In the genomic region with DNA sequence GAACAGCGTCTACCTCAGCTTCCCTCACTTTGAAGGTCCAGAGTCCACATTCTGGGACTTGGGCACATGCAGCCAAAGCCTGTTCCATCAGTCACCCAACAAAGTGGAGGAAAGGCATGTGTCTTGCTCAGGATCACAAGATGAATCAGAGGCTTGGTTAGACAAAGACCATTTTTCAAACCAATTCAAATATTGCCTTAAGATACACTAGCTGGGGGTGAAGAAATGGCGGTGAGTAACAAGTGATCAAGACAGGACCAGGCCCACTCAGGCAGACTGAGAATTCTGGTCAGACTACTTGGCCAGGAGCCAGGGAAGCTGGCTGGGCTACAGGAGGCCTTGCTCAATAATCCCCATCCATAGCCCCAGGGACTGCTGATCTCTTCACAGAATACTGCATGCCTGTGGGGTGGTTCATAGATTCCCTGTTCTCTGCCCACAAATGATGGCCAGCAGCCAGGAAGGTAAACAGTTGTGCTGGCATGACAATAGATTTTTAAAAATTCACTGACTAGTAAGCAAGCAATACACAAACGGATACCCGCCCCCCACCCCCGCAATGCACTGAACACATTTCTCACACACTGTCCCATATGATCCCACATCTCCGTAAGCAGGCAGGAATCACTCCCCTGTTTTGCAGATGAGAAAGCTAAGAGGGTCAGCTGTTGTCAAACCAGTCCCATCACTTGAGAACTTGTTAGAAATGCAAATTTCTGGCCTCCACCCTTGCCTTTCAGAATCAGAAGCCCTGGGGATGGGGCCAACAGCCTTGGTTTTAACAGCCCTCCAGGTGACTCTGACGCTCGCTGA, we compare ENCODE assay signal across 8 cellular contexts. TPM values are rescaled to one million over a fixed set of nuclear protein-coding genes. Genes with fewer than 3 reads are reported as not detected.
DNase-seq lines count a peak whose midpoint lies in the region; FAIRE-seq and TF ChIP-seq lines count a peak whose summit lies in the region.

No MANE protein-coding gene starts in this region.

- FAIRE-seq in HTR-8/SVneo (lab: Jason Lieb, UNC): peak; percentile 91

- H3K27me3 Mint-ChIP-seq in activated T-helper 2 cell treated with anti-CD3 and anti-CD28 coated beads, Interferon-gamma antibody, Interleukin-2, Interleukin-4, amounts not matched to agents 10 μg/mL and 5 μg/mL and 100 μg/mL, durations not matched to agents 14 hours and 24 hours and 36 hours (ENCODE audit: low read depth): no peaks in the 10 kb centered on the region

- H3K4me1 ChIP-seq in spleen: no peaks in the 10 kb centered on the region

- no peak overlapping the region for H3K27ac ChIP-seq in spleen

- intact Hi-C loops in spleen (cut with DNase I; ENCODE audit: low total_unique reads): no loop called here
- intact Hi-C loops in activated T-helper 2 cell treated with anti-CD3 and anti-CD28 coated beads, Interferon-gamma antibody, Interleukin-2, Interleukin-4, amounts not matched to agents 10 μg/mL and 5 μg/mL and 100 μg/mL, durations not matched to agents 14 hours and 24 hours and 36 hours (cut with micrococcal nuclease): no loop called here

- H3K36me3 Mint-ChIP-seq in activated T-helper 2 cell treated with anti-CD3 and anti-CD28 coated beads, Interferon-gamma antibody, Interleukin-2, Interleukin-4, amounts not matched to agents 10 μg/mL and 5 μg/mL and 100 μg/mL, durations not matched to agents 14 hours and 24 hours and 36 hours (ENCODE audit: low read depth): no peaks in the 10 kb centered on the region

- H3K36me3 ChIP-seq in spleen: peaks cover 0 to 58% (median 3%) of the 10 kb centered on the region in 6 donors

- H3K4me1 Mint-ChIP-seq in activated T-helper 2 cell treated with anti-CD3 and anti-CD28 coated beads, Interferon-gamma antibody, Interleukin-2, Interleukin-4, amounts not matched to agents 10 μg/mL and 5 μg/mL and 100 μg/mL, durations not matched to agents 14 hours and 24 hours and 36 hours (ENCODE audit: low read depth): no peaks in the 10 kb centered on the region

- 90 to 95% (median 92%) methylated on average over 8 of the region's 8 CpGs for WGBS in spleen, 5 donors

- H3K9me3 ChIP-seq in spleen: no peaks in the 10 kb centered on the region

- no peak for TF ChIP-seq CTCF in retinal pigment epithelial cell (conservative IDR thresholded peaks at IDR 0.05; ENCODE audit: low read depth, low read length)
- TF ChIP-seq CTCF in spleen (IDR thresholded peaks at IDR 0.05 in 8 of 11, conservative IDR thresholded peaks at IDR 0.05 in 3 of 11): no peak

- no peaks in the 10 kb centered on the region for H3K9me3 Mint-ChIP-seq in activated T-helper 2 cell treated with anti-CD3 and anti-CD28 coated beads, Interferon-gamma antibody, Interleukin-2, Interleukin-4, amounts not matched to agents 10 μg/mL and 5 μg/mL and 100 μg/mL, durations not matched to agents 14 hours and 24 hours and 36 hours

- TF ChIP-seq POLR2A in spleen (IDR thresholded peaks at IDR 0.05): no peak

- no peaks in the 10 kb centered on the region for H3K27me3 ChIP-seq in spleen (replicated peaks in 1 of 7)

- DNase-seq in A172 (ENCODE audit: low spot score) (peak; percentile 99), HTR-8/SVneo (ENCODE audit: insufficient read length, low spot score) (peak; percentile 92), SHP77 treated with DMSO at 0.1 percent for 48 hours (lab: John Stamatoyannopoulos, UW) (peak; percentile 91), foreskin melanocyte (peak; percentile 97), retinal pigment epithelial cell (ENCODE audit: low read depth) (peak; percentile 99), spleen (no peak)
- DNase-seq in activated naive CD4-positive, alpha-beta T cell treated with Interleukin-2 at 50 U/mL for 16 hours: no peak
- DNase-seq in activated T-helper 2 cell treated with anti-CD3 and anti-CD28 coated beads, Interferon-gamma antibody, Interleukin-2, Interleukin-4, amounts not matched to agents 10 μg/mL and 5 μg/mL and 100 μg/mL, durations not matched to agents 14 hours and 24 hours and 36 hours (ENCODE audit: low spot score): no peak

- H3K4me3 Mint-ChIP-seq in activated T-helper 2 cell treated with anti-CD3 and anti-CD28 coated beads, Interferon-gamma antibody, Interleukin-2, Interleukin-4, amounts not matched to agents 10 μg/mL and 5 μg/mL and 100 μg/mL, durations not matched to agents 14 hours and 24 hours and 36 hours (ENCODE audit: low read depth): no peak overlapping the region

- no peak overlapping the region for H3K4me3 ChIP-seq in retinal pigment epithelial cell (ENCODE audit: low read length)
- H3K4me3 ChIP-seq in spleen: no peak overlapping the region

- H3K27ac Mint-ChIP-seq in activated T-helper 2 cell treated with anti-CD3 and anti-CD28 coated beads, Interferon-gamma antibody, Interleukin-2, Interleukin-4, amounts not matched to agents 10 μg/mL and 5 μg/mL and 100 μg/mL, durations not matched to agents 14 hours and 24 hours and 36 hours: no peak overlapping the region

RNA-seq across cellular contexts. Expression of gene ERI3, which starts 27.2 kb away (rescaled TPM):
- 48.0 and 64.7 TPM in 2 replicates for total RNA-seq in A172 (2014; rRNA removed; shearing (Covaris generic))
- 10 to 100 TPM; 20.1 to 41.1 (median 26.5) TPM for total RNA-seq in spleen
- 10 to 100 TPM; 25.3 to 29.9 (median 28.0) TPM for polyA plus RNA-seq in spleen
- total RNA-seq in activated T-helper 2 cell treated with anti-CD3 and anti-CD28 coated beads, Interferon-gamma antibody, Interleukin-2, Interleukin-4, amounts not matched to agents 10 μg/mL and 5 μg/mL and 100 μg/mL, durations not matched to agents 14 hours and 24 hours and 36 hours: 40.6 and 43.5 TPM in 2 replicates

Comparison
In these comparisons a context has a peak if more than half of its experiments do, and no peak if none do; other contexts are left out.
1. DNase-seq: peak in A172 (single experiment), HTR-8/SVneo (single experiment), SHP77 treated with DMSO at 0.1 percent for 48 hours (single experiment), foreskin melanocyte (single experiment) and retinal pigment epithelial cell (single experiment); none in activated naive CD4-positive, alpha-beta T cell treated with Interleukin-2 at 50 U/mL for 16 hours (single experiment), spleen (single experiment) and activated T-helper 2 cell treated with anti-CD3 and anti-CD28 coated beads, Interferon-gamma antibody, Interleukin-2, Interleukin-4, amounts not matched to agents 10 μg/mL and 5 μg/mL and 100 μg/mL, durations not matched to agents 14 hours and 24 hours and 36 hours (single experiment).